In the genomic region with DNA sequence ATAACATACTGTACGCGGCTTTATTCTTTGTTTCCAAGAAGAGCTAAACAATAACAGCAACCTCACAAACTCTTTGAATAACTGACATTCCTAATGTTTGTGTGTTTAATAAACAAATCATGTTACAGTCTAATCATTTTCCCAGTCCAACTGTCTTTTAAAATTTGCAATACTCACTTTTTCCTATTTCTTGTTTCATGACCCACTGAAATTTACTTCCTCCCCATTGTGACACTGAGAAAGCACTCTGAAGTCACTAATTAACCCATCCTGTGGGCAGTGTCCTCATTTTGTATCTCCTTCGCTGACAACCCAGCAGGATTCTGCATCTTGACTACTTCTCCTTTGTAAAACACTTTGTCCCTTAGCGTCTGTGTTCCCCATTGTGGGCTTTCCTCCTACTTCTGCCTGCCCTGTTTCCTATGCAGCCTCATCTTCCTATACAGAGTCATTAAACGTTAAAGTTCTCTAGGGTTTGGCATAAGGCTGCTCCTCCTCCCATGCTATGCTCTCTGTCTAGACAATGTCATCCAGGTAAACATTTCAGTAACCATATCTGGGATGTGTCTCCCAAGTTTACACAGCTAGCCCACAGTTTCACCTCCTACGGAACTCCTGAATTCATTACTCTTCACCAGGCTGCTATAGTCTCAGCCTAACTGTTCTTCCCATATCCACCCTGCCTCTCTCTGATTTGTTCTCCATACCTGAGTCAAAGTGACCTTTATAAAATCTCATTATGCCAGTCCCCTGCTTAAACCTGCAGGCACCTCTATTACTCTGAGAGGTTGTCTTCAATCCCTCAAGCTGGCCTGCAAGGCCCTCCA, we compare ENCODE assay signal across 13 cellular contexts.
DNase-seq lines count a peak whose midpoint lies in the region; ATAC-seq, FAIRE-seq and TF ChIP-seq lines count a peak whose summit lies in the region.
"Had no signal": no experiment of that assay in that cellular context is flagged by ENCODE, and none has a peak within 500 bp of the region (broad histone marks: within the 10 kb centered on the region; RNA-seq: fewer than 3 reads in every experiment).

No MANE protein-coding gene starts in this region.

- H3K18ac ChIP-seq in IMR-90 (ENCODE audit: low read depth, low read length): peak overlapping the region; percentile 100
- H3K18ac ChIP-seq in mesenchymal stem cell (ENCODE audit: low read depth in 1 of 2, low read length in 2 of 2): peak overlapping the region; percentile 71 to 96

- H3K9me3 Mint-ChIP-seq in immature natural killer cell: no peaks in the 10 kb centered on the region

- H2AK9ac ChIP-seq in IMR-90 (replicated peaks; ENCODE audit: low read depth, low read length, poor library complexity): peak overlapping the region; percentile 79

- H3K4ac ChIP-seq in IMR-90 (ENCODE audit: low read depth, low read length) (peak overlapping the region; percentile 99), mesenchymal stem cell (ENCODE audit: low read depth in 1 of 2, low read length in 2 of 2) (peak overlapping the region; percentile 16 to 94)

- H3K27me3 ChIP-seq in AG04450 (ENCODE audit: control insufficient read depth, insufficient read depth, low read length): no peaks in the 10 kb centered on the region
- no peaks in the 10 kb centered on the region for H3K27me3 ChIP-seq in IMR-90 (ENCODE audit: control insufficient read depth, insufficient read depth, low read length)
- H3K27me3 ChIP-seq in GM12878 (replicated peaks in 1 of 2; ENCODE audit: control insufficient read depth in 2 of 2, insufficient read depth in 2 of 2, low read length in 1 of 2): no peaks in the 10 kb centered on the region
- no peaks in the 10 kb centered on the region for H3K27me3 ChIP-seq in mesenchymal stem cell (ENCODE audit: control insufficient read depth in 1 of 2, insufficient read depth in 1 of 2, low read length in 2 of 2)
- H3K27me3 ChIP-seq in SJCRH30: no peaks in the 10 kb centered on the region
- H3K27me3 ChIP-seq: BE2C, dorsolateral prefrontal cortex had no signal

- no peaks in the 10 kb centered on the region for H3K9me3 ChIP-seq in AG04450 (ENCODE audit: control insufficient read depth, insufficient read depth, low read length)
- no peaks in the 10 kb centered on the region for H3K9me3 ChIP-seq in IMR-90 (ENCODE audit: control insufficient read depth, insufficient read depth, low read length)
- H3K9me3 ChIP-seq in GM12878 (replicated peaks; ENCODE audit: control insufficient read depth, insufficient read depth, low read length): no peaks in the 10 kb centered on the region
- no peaks in the 10 kb centered on the region for H3K9me3 ChIP-seq in mesenchymal stem cell (ENCODE audit: control insufficient read depth, low read length)
- H3K9me3 ChIP-seq in SJCRH30 (replicated peaks): no peaks in the 10 kb centered on the region
- H3K9me3 ChIP-seq: BE2C, thoracic aorta had no signal

- no peak for FAIRE-seq in GM12878 (lab: Jason Lieb, UNC)

- H3K23ac ChIP-seq in IMR-90 (ENCODE audit: low read depth, low read length): peak overlapping the region; percentile 93
- H3K23ac ChIP-seq in mesenchymal stem cell (ENCODE audit: low read length in 2 of 2): no peak overlapping the region

- peak overlapping the region; percentile 100 for H4K5ac ChIP-seq in IMR-90 (ENCODE audit: low read depth, low read length)

- H2BK20ac ChIP-seq in IMR-90 (ENCODE audit: low read depth, low read length): peak overlapping the region; percentile 97

- in situ Hi-C loops in IMR-90 (cut with MboI; ENCODE audit: low sequenced_read_pairs): no loop called here
- in situ Hi-C loops in GM12878 (cut with MboI): no loop called here

- no peak for TF ChIP-seq CTCF in AG04450 (IDR thresholded peaks at IDR 0.05; ENCODE audit: low read depth, low read length)
- TF ChIP-seq CTCF in IMR-90 (conservative IDR thresholded peaks at IDR 0.05; ENCODE audit: low read depth, low read length): no peak
- TF ChIP-seq CTCF in GM12878 (IDR thresholded peaks at IDR 0.05 in 2 of 3, conservative IDR thresholded peaks at IDR 0.05 in 1 of 3; ENCODE audit: control insufficient read depth in 2 of 3, extremely low read depth in 1 of 3, insufficient read depth in 1 of 3, low read depth in 3 of 3, low read length in 3 of 3): no peak

- H4K20me1 ChIP-seq in IMR-90 (ENCODE audit: insufficient read depth, low read length) (no peaks in the 10 kb centered on the region), GM12878 (ENCODE audit: control insufficient read depth, insufficient read depth) (no peaks in the 10 kb centered on the region)

- H2BK12ac ChIP-seq in mesenchymal stem cell (ENCODE audit: low read length in 2 of 2): peak overlapping the region; percentile 22 to 98

- no peak overlapping the region for H3K4me3 Mint-ChIP-seq in immature natural killer cell

- no peaks in the 10 kb centered on the region for H3K36me3 Mint-ChIP-seq in immature natural killer cell

- peaks cover 0 to 4% of the 10 kb centered on the region in 2 donors for H3K4me1 Mint-ChIP-seq in immature natural killer cell

- H3K4me2 ChIP-seq in IMR-90 (ENCODE audit: low read depth, low read length): peak overlapping the region; percentile 34; the same call in 1 of the 2 replicates
- H3K4me2 ChIP-seq in GM12878 (ENCODE audit: control insufficient read depth, insufficient read depth): no peak overlapping the region
- H3K4me2 ChIP-seq in mesenchymal stem cell (ENCODE audit: low read length, poor library complexity, severe bottlenecking): peak overlapping the region; percentile 32

- H3K27ac Mint-ChIP-seq in immature natural killer cell: no peak overlapping the region

- peaks cover 0 to 5% (median 0%) of the 10 kb centered on the region in 3 donors for H3K27me3 Mint-ChIP-seq in immature natural killer cell (ENCODE audit: low read depth in 3 of 3)

- H4K91ac ChIP-seq in IMR-90 (ENCODE audit: insufficient read depth, low read depth, low read length) (peak overlapping the region; percentile 100), mesenchymal stem cell (ENCODE audit: low read length) (peak overlapping the region; percentile 81)

- peak overlapping the region; percentile 99 for H3K56ac ChIP-seq in IMR-90 (ENCODE audit: extremely low read depth, insufficient read depth, low read length)

- H2AK5ac ChIP-seq in IMR-90 (ENCODE audit: low read depth, low read length): peak overlapping the region; percentile 97
- H2AK5ac ChIP-seq in mesenchymal stem cell (ENCODE audit: low read length, severe bottlenecking): peak overlapping the region; percentile 29

- peaks cover 19% of the 10 kb centered on the region for H3K9me1 ChIP-seq in IMR-90 (ENCODE audit: insufficient read depth, low read length)

- H3K9ac ChIP-seq in IMR-90 (ENCODE audit: low read depth, low read length): peak overlapping the region; percentile 56
- H3K9ac ChIP-seq in GM12878 (ENCODE audit: control insufficient read depth, insufficient read depth, low read length): no peak overlapping the region
- no peak overlapping the region for H3K9ac ChIP-seq in mesenchymal stem cell (ENCODE audit: low read length)

- SMC1A ChIA-PET in GM12878 (lab: Charles Lee; ENCODE audit: uncharacterized antibody, unreplicated experiment): interaction anchor here (0.8 to 2.1 kb wide), 2 partner anchors 12 to 22 kb away, joined by 6 to 8 read pairs; no protein-coding TSS in a partner anchor

- no peaks in the 10 kb centered on the region; the same call in 1 of the 2 replicates for H3K36me3 ChIP-seq in IMR-90 (ENCODE audit: control insufficient read depth, insufficient read depth, low read length)
- no peaks in the 10 kb centered on the region for H3K36me3 ChIP-seq in GM12878 (ENCODE audit: control insufficient read depth in 2 of 2, insufficient read depth in 2 of 2, low read length in 1 of 2)
- H3K36me3 ChIP-seq in mesenchymal stem cell (ENCODE audit: control insufficient read depth in 1 of 2, insufficient read depth in 2 of 2, low read depth in 1 of 2, low read length in 2 of 2): peaks cover 0 to 3% of the 10 kb centered on the region in 2 experiments
- peaks cover 10% of the 10 kb centered on the region for H3K36me3 ChIP-seq in SJCRH30
- H3K36me3 ChIP-seq: BE2C, thoracic aorta had no signal

- H2BK5ac ChIP-seq in IMR-90 (ENCODE audit: low read depth, low read length, poor library complexity, severe bottlenecking) (peak overlapping the region; percentile 100), mesenchymal stem cell (ENCODE audit: low read depth, low read length, poor library complexity, severe bottlenecking) (peak overlapping the region; percentile 58)

- H3K27ac ChIP-seq in AG04450 (ENCODE audit: low read depth, low read length) (peak overlapping the region; percentile 92), IMR-90 (ENCODE audit: insufficient read depth, low read length) (peak overlapping the region; percentile 97), GM12878 (ENCODE audit: control insufficient read depth, insufficient read depth) (no peak overlapping the region), mesenchymal stem cell (ENCODE audit: low read length, poor library complexity, severe bottlenecking) (peak overlapping the region; percentile 63), SJCRH30 (no peak overlapping the region)
- H3K27ac ChIP-seq: dorsolateral prefrontal cortex, thoracic aorta had no signal

- 38% methylated on average over 3 of the region's 6 CpGs; no CpG with 5 or more reads in 1 of the 2 experiments for WGBS in IMR-90 (ENCODE audit: extremely low coverage in 2 of 2, insufficient read length in 1 of 2), 2 experiments
- 53% methylated on average over 6 of the region's 6 CpGs for WGBS in GM12878 (ENCODE audit: insufficient coverage, insufficient replicate concordance, low lambda C conversion rate, missing lambda C conversion rate)
- 62% methylated on average over 6 of the region's 6 CpGs for WGBS in mesenchymal stem cell

- TF ChIP-seq POLR2A in IMR-90 (IDR thresholded peaks at IDR 0.05; ENCODE audit: low read depth, low read length): no peak; the same call in none of the 2 replicates
- TF ChIP-seq POLR2A in GM12878 (IDR thresholded peaks at IDR 0.05; ENCODE audit: low read depth, low read length): no peak

- RAD21 ChIA-PET in GM12878 (lab: Charles Lee; ENCODE audit: unreplicated experiment): no interaction called here

- H2BK120ac ChIP-seq in IMR-90 (ENCODE audit: low read depth, low read length): peak overlapping the region; percentile 98
- peak overlapping the region; percentile 82 for H2BK120ac ChIP-seq in mesenchymal stem cell (ENCODE audit: low read depth, low read length)

- DNase-seq in AG04450 (ENCODE audit: low read depth, low spot score) (no peak), IMR-90 (peak; percentile 50), GM12878 (ENCODE audit: low read depth, low spot score) (no peak), mesenchymal stem cell (peak; percentile 68), OCI-M2 (lab: John Stamatoyannopoulos, UW; ENCODE audit: unreplicated experiment) (no peak), SJCRH30 (no peak), immature natural killer cell (no peak)
- no peak for DNase-seq in activated CD8-positive, alpha-beta memory T cell treated with anti-CD3 and anti-CD28 coated beads, Interleukin-2, amount 50 U/mL, for 48 hours
- DNase-seq: activated CD4-positive, alpha-beta T cell treated with anti-CD3 and anti-CD28 coated beads, Interleukin-2, amount 50 U/mL, for 4 hours; activated naive CD4-positive, alpha-beta T cell treated with anti-CD3 and anti-CD28 coated beads, Interleukin-2, amount 50 U/mL, for 16 hours; BE2C; dorsolateral prefrontal cortex had no signal

- CTCF ChIA-PET in AG04450 (lab: Charles Lee) (interaction anchor here (0.7 to 1.5 kb wide), 2 partner anchors 140 to 205 kb away, joined by 3 to 4 read pairs; no protein-coding TSS in a partner anchor), IMR-90 (lab: Yijun Ruan, JAX) (interaction anchor here (1.0 kb wide), 1 partner anchor 16 kb away, joined by 3 read pairs; no protein-coding TSS in a partner anchor), GM12878 (lab: Yijun Ruan, JAX) (interaction anchor here (0.7 to 1.0 kb wide), 2 partner anchors 22 to 70 kb away, joined by 3 read pairs; no protein-coding TSS in a partner anchor)

- H3K79me2 ChIP-seq in GM12878 (ENCODE audit: control insufficient read depth, insufficient read depth, low read length): no peaks in the 10 kb centered on the region

- H2BK15ac ChIP-seq in IMR-90 (ENCODE audit: low read depth, low read length) (peak overlapping the region; percentile 95), mesenchymal stem cell (ENCODE audit: low read depth, poor library complexity, severe bottlenecking) (peak overlapping the region; percentile 39)

- peak overlapping the region; percentile 46 for H2AFZ ChIP-seq in IMR-90 (replicated peaks; ENCODE audit: low read length, poor library complexity)
- no peak overlapping the region for H2AFZ ChIP-seq in GM12878 (ENCODE audit: control insufficient read depth, low read depth, low read length)
- peak overlapping the region; percentile 32 for H2AFZ ChIP-seq in mesenchymal stem cell (ENCODE audit: low read depth, low read length)

- no peak for TF ChIP-seq EP300 in GM12878 (IDR thresholded peaks at IDR 0.05; ENCODE audit: borderline replicate concordance in 1 of 2, control insufficient read depth in 1 of 2, low read depth in 2 of 2, low read length in 2 of 2)

- H4K8ac ChIP-seq in IMR-90 (ENCODE audit: low read depth in 2 of 2, low read length in 2 of 2) (peak overlapping the region; percentile 94 to 99), mesenchymal stem cell (ENCODE audit: low read length) (peak overlapping the region; percentile 82)

- intact Hi-C loops in IMR-90 (cut with micrococcal nuclease) (loop anchor here (10.0 kb wide), 1 partner anchor 268 kb away; no protein-coding TSS in a partner anchor), GM12878 (cut with micrococcal nuclease; ENCODE audit: unreplicated experiment) (no loop called here)

- BruUV-seq in IMR-90 (replicated peaks; lab: Mats Ljungman, UMichigan) (no TSS peak), GM12878 (replicated peaks; lab: Mats Ljungman, UMichigan) (no TSS peak)

- peaks cover 22 to 52% of the 10 kb centered on the region in 2 experiments for H3K79me1 ChIP-seq in IMR-90 (ENCODE audit: low read depth in 1 of 2, low read length in 2 of 2)
- H3K79me1 ChIP-seq in mesenchymal stem cell (replicated peaks; ENCODE audit: low read length, poor library complexity, severe bottlenecking): no peaks in the 10 kb centered on the region

- H3K14ac ChIP-seq in IMR-90 (replicated peaks; ENCODE audit: low read depth, low read length) (peak overlapping the region; percentile 95), mesenchymal stem cell (ENCODE audit: low read length in 2 of 2) (peak overlapping the region in 1 of 2 experiments; percentile 69)

- POLR2A ChIA-PET in AG04450 (lab: Yijun Ruan, JAX) (interaction anchor here (0.6 to 2.6 kb wide), 11 partner anchors 10 to 264 kb away, joined by 3 to 16 read pairs (median 6); no protein-coding TSS in a partner anchor), IMR-90 (lab: Charles Lee; ENCODE audit: unreplicated experiment) (interaction anchor here (0.5 kb wide), 1 partner anchor 154 kb away, joined by 8 read pairs; no protein-coding TSS in a partner anchor), GM12878 (lab: Charles Lee) (no interaction called here)

- H3K4me3 ChIP-seq in AG04450 (ENCODE audit: low read depth, low read length): no peak overlapping the region
- no peak overlapping the region for H3K4me3 ChIP-seq in IMR-90 (ENCODE audit: insufficient read depth, low read depth, low read length)
- no peak overlapping the region for H3K4me3 ChIP-seq in GM12878
- H3K4me3 ChIP-seq in mesenchymal stem cell (ENCODE audit: insufficient read depth in 1 of 2, low read depth in 1 of 2, low read length in 2 of 2): no peak overlapping the region
- H3K4me3 ChIP-seq in SJCRH30: no peak overlapping the region
- H3K4me3 ChIP-seq: dorsolateral prefrontal cortex, thoracic aorta had no signal

- dilution Hi-C loops in IMR-90 (cut with HindIII; ENCODE audit: low sequenced_read_pairs, unreplicated experiment): no loop called here

- TF ChIP-seq RAD21 in IMR-90 (IDR thresholded peaks at IDR 0.05; ENCODE audit: low read length) (no peak), GM12878 (IDR thresholded peaks at IDR 0.05; ENCODE audit: insufficient read depth, low read depth, low read length) (no peak)

- H3K4me1 ChIP-seq in IMR-90 (ENCODE audit: control insufficient read depth, insufficient read depth, low read length) (peaks cover 32% of the 10 kb centered on the region), GM12878 (ENCODE audit: control insufficient read depth, insufficient read depth, low read length) (peaks cover 8% of the 10 kb centered on the region), mesenchymal stem cell (ENCODE audit: control insufficient read depth, insufficient read depth, low read depth, low read length) (peaks cover 10% of the 10 kb centered on the region), SJCRH30 (peaks cover 16% of the 10 kb centered on the region)
- H3K4me1 ChIP-seq: BE2C had no signal

- ATAC-seq in IMR-90 (ENCODE audit: low read depth) (peak; percentile 3; the same call in 1 of the 2 replicates), GM12878 (peak; percentile 49)

Comparison
In these comparisons a context has a peak if more than half of its experiments do, and no peak if none do; other contexts are left out.
1. DNase-seq: peak in IMR-90 (single experiment) and mesenchymal stem cell (single experiment); none in AG04450 (single experiment), GM12878 (single experiment), OCI-M2 (single experiment), SJCRH30 (0 of 2), immature natural killer cell (0 of 3) and activated CD8-positive, alpha-beta memory T cell treated with anti-CD3 and anti-CD28 coated beads, Interleukin-2, amount 50 U/mL, for 48 hours (single experiment).
2. H3K27ac ChIP-seq: peak in AG04450 (single experiment), IMR-90 (single experiment) and mesenchymal stem cell (single experiment); none in GM12878 (single experiment) and SJCRH30 (single experiment).